ENCODE assay signal across 25 cellular contexts in the genomic region with DNA sequence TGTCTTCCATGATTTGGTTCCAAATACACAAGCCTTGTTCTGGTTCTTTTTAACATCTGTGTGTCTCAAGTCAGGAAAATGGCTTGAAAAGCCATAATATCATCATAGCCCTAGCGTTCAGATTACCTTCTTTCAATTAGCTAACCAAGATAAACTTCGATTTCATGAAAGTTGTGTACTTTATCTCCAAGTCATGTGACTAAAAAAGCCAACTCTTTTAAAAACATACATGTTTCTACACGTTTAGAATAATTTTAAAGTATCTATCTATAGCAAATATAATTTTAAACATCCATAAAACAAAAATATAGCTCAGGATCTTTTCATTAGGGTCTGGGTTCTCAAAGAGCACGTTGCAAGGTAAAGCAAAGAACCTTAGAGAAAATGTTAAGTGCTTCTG.
DNase-seq lines count a peak whose midpoint lies in the region; ATAC-seq and TF ChIP-seq lines count a peak whose summit lies in the region.
"Had no signal": no experiment of that assay in that cellular context is flagged by ENCODE, and none has a peak within 500 bp of the region (broad histone marks: within the 10 kb centered on the region; RNA-seq: fewer than 3 reads in every experiment).

No MANE protein-coding gene starts in this region.

- TF ChIP-seq CTCF in Calu3 (IDR thresholded peaks at IDR 0.05; ENCODE audit: unreplicated experiment) (no peak), Panc1 (IDR thresholded peaks at IDR 0.05) (no peak), right atrium auricular region (IDR thresholded peaks at IDR 0.05) (no peak)

- H3K9me3 Mint-ChIP-seq in Calu3 (ENCODE audit: low read depth, unreplicated experiment), result peaks cover 7% of the 10 kb centered on the region
- H3K9me3 Mint-ChIP-seq: activated B cell treated with CpG ODN at 0.5 μM for 24 hours had no signal

- no peaks in the 10 kb centered on the region for H3K9me2 ChIP-seq in Karpas-422 (replicated peaks; ENCODE audit: insufficient read depth, low read length)

- H3K9me3 ChIP-seq in Panc1 (ENCODE audit: control insufficient read depth, insufficient read depth, low read depth, low read length) (peaks cover 8% of the 10 kb centered on the region; the same call in 1 of the 2 replicates), iPS-20b (ENCODE audit: insufficient read depth, low read depth, low read length) (peaks cover 10% of the 10 kb centered on the region), trophoblast cell (ENCODE audit: insufficient read depth, low read depth, low read length) (no peaks in the 10 kb centered on the region), right atrium auricular region (peaks cover 0 to 11% of the 10 kb centered on the region in 2 donors), Karpas-422 (ENCODE audit: low read length) (no peaks in the 10 kb centered on the region; the same call in 1 of the 2 replicates)
- H3K9me3 ChIP-seq: colonic mucosa, HAP-1 had no signal

- H2AFZ ChIP-seq in trophoblast cell (ENCODE audit: insufficient read depth, low read length, poor library complexity), result no peak overlapping the region
- no peak overlapping the region for H2AFZ ChIP-seq in Karpas-422 (ENCODE audit: low read length)

- no peak overlapping the region for H2BK12ac ChIP-seq in trophoblast cell (ENCODE audit: low read length)

- H3K18ac ChIP-seq in trophoblast cell (ENCODE audit: low read length), result no peak overlapping the region

- no peaks in the 10 kb centered on the region for H3K36me3 ChIP-seq in Panc1 (ENCODE audit: control insufficient read depth, insufficient read depth, low read length)
- H3K36me3 ChIP-seq in iPS-20b (ENCODE audit: insufficient read depth, low read depth, low read length), result peaks cover 8% of the 10 kb centered on the region; the same call in 1 of the 2 replicates
- H3K36me3 ChIP-seq in trophoblast cell (ENCODE audit: control insufficient read depth in 1 of 2, insufficient read depth in 2 of 2, low read length in 2 of 2), result no peaks in the 10 kb centered on the region
- H3K36me3 ChIP-seq in right atrium auricular region, result no peaks in the 10 kb centered on the region
- H3K36me3 ChIP-seq in Karpas-422 (ENCODE audit: insufficient read depth, low read length), result no peaks in the 10 kb centered on the region
- H3K36me3 ChIP-seq: colonic mucosa, HAP-1, suprapubic skin had no signal

- H3K79me2 ChIP-seq in trophoblast cell (ENCODE audit: control insufficient read depth, insufficient read depth, low read length, poor library complexity), result peaks cover 4% of the 10 kb centered on the region
- no peaks in the 10 kb centered on the region for H3K79me2 ChIP-seq in Karpas-422 (ENCODE audit: low read length)

- no peaks in the 10 kb centered on the region for H3K27me3 Mint-ChIP-seq in Calu3 (ENCODE audit: unreplicated experiment)
- H3K27me3 Mint-ChIP-seq: activated B cell treated with CpG ODN at 0.5 μM for 24 hours; activated CD4-positive, alpha-beta T cell treated with anti-CD3 and anti-CD28 coated beads, Interleukin-2, amount 10 ng/mL, durations not matched to agents 7 days and 5 days; B cell; T-cell had no signal

- H3K9ac ChIP-seq in iPS-20b (ENCODE audit: low read depth, low read length) (no peak overlapping the region), trophoblast cell (ENCODE audit: low read length) (peak overlapping the region; percentile 37), Karpas-422 (ENCODE audit: low read length) (no peak overlapping the region)

- in situ Hi-C loops in Panc1 (cut with HindIII; ENCODE audit: low pct_unique_long_range_greater_than_20kb, low sequenced_read_pairs), result no loop called here

- BruUV-seq in Calu3 (replicated peaks; lab: Mats Ljungman, UMichigan) (no TSS peak), Panc1 (replicated peaks; lab: Mats Ljungman, UMichigan) (no TSS peak)

- H2BK5ac ChIP-seq in trophoblast cell (ENCODE audit: low read depth, low read length, poor library complexity), result no peak overlapping the region

- peak overlapping the region; percentile 84 for H4K91ac ChIP-seq in trophoblast cell (ENCODE audit: low read depth, low read length)

- no peak overlapping the region for H3K4ac ChIP-seq in trophoblast cell (ENCODE audit: low read depth, low read length)

- ATAC-seq in Panc1, result no peak
- ATAC-seq: naive thymus-derived CD4-positive, alpha-beta T cell had no signal

- intact Hi-C loops in Calu3 (cut with micrococcal nuclease; ENCODE audit: unreplicated experiment), result loop anchor here (1.0 to 5.0 kb wide), 9 partner anchors 37 to 793 kb away; no protein-coding TSS in a partner anchor
- intact Hi-C loops in Panc1 (cut with micrococcal nuclease; ENCODE audit: unreplicated experiment), result no loop called here
- intact Hi-C loops in cardiac septum (cut with DNase I), result no loop called here

- H3K36me3 Mint-ChIP-seq in Calu3 (ENCODE audit: insufficient read depth, unreplicated experiment), result peaks cover 9% of the 10 kb centered on the region
- H3K36me3 Mint-ChIP-seq: activated naive CD4-positive, alpha-beta T cell treated with anti-CD3 and anti-CD28 coated beads, Interleukin-2, amount 50 U/mL, for 24 hours; T-cell had no signal

- H3K23ac ChIP-seq in trophoblast cell (ENCODE audit: low read length), result no peak overlapping the region

- no peak overlapping the region for H4K12ac ChIP-seq in trophoblast cell (ENCODE audit: low read depth, low read length)

- peak overlapping the region; percentile 84 for H2BK120ac ChIP-seq in trophoblast cell (ENCODE audit: insufficient read depth, low read length, poor library complexity)

- CTCF ChIA-PET in Calu3 (lab: Charles Lee) (interaction anchor here (0.8 to 2.0 kb wide), 3 partner anchors 37 to 135 kb away, joined by 3 to 5 read pairs (median 4); no protein-coding TSS in a partner anchor), Panc1 (lab: Charles Lee) (no interaction called here)

- no peak overlapping the region for H4K8ac ChIP-seq in trophoblast cell (ENCODE audit: low read depth, low read length)

- peaks cover 14% of the 10 kb centered on the region for H3K4me1 ChIP-seq in Panc1 (ENCODE audit: control insufficient read depth, insufficient read depth, low read length)
- peaks cover 23% of the 10 kb centered on the region for H3K4me1 ChIP-seq in iPS-20b (ENCODE audit: insufficient read depth, low read length)
- H3K4me1 ChIP-seq in trophoblast cell (ENCODE audit: control insufficient read depth in 1 of 2, insufficient read depth in 2 of 2, low read length in 2 of 2), result peaks cover 12 to 22% of the 10 kb centered on the region in 2 experiments
- no peaks in the 10 kb centered on the region for H3K4me1 ChIP-seq in right atrium auricular region
- no peaks in the 10 kb centered on the region for H3K4me1 ChIP-seq in Karpas-422 (ENCODE audit: low read length)
- H3K4me1 ChIP-seq: colonic mucosa, HAP-1, suprapubic skin had no signal

- no peak overlapping the region for H2AK5ac ChIP-seq in trophoblast cell (ENCODE audit: low read length)

- H3K27ac Mint-ChIP-seq in Calu3 (ENCODE audit: unreplicated experiment), result peak overlapping the region; percentile 97
- H3K27ac Mint-ChIP-seq: activated B cell treated with CpG ODN at 0.5 μM for 24 hours; activated naive CD4-positive, alpha-beta T cell treated with anti-CD3 and anti-CD28 coated beads, Interleukin-2, amount 50 U/mL, for 24 hours; B cell; T-cell had no signal

- H3K4me3 Mint-ChIP-seq in Calu3 (ENCODE audit: low read depth, unreplicated experiment), result peak overlapping the region; percentile 43
- H3K4me3 Mint-ChIP-seq: activated B cell treated with CpG ODN at 0.5 μM for 24 hours; activated CD4-positive, alpha-beta T cell treated with anti-CD3 and anti-CD28 coated beads, Interleukin-2, amount 10 ng/mL, durations not matched to agents 7 days and 5 days; activated naive CD4-positive, alpha-beta T cell treated with anti-CD3 and anti-CD28 coated beads, Interleukin-2, amount 50 U/mL, for 24 hours; B cell; T-cell had no signal

- H3K27me3 ChIP-seq in Panc1 (ENCODE audit: control insufficient read depth, insufficient read depth, low read length) (no peaks in the 10 kb centered on the region), iPS-20b (ENCODE audit: insufficient read depth, low read length) (no peaks in the 10 kb centered on the region), trophoblast cell (ENCODE audit: insufficient read depth, low read length) (no peaks in the 10 kb centered on the region), right atrium auricular region (no peaks in the 10 kb centered on the region), Karpas-422 (ENCODE audit: low read length) (no peaks in the 10 kb centered on the region)
- H3K27me3 ChIP-seq: colonic mucosa, suprapubic skin had no signal

- POLR2A ChIA-PET in Panc1 (lab: Charles Lee), result no interaction called here

- H3K27ac ChIP-seq in Panc1 (ENCODE audit: low read length), result peak overlapping the region; percentile 55
- H3K27ac ChIP-seq in iPS-20b (ENCODE audit: low read length), result peak overlapping the region; percentile 39
- H3K27ac ChIP-seq in trophoblast cell (ENCODE audit: low read depth, low read length), result peak overlapping the region; percentile 90
- no peak overlapping the region for H3K27ac ChIP-seq in right atrium auricular region
- no peak overlapping the region for H3K27ac ChIP-seq in Karpas-422 (ENCODE audit: low read length)
- H3K27ac ChIP-seq: colonic mucosa, HL-60, suprapubic skin had no signal

- H3K4me1 Mint-ChIP-seq in Calu3 (ENCODE audit: low read depth, unreplicated experiment), result peaks cover 35% of the 10 kb centered on the region
- H3K4me1 Mint-ChIP-seq: activated naive CD4-positive, alpha-beta T cell treated with anti-CD3 and anti-CD28 coated beads, Interleukin-2, amount 50 U/mL, for 24 hours; B cell had no signal

- H4K20me1 ChIP-seq in Karpas-422 (ENCODE audit: insufficient read depth, low read depth, low read length), result no peaks in the 10 kb centered on the region

- DNase-seq in Calu3, result no peak
- DNase-seq in Panc1 (ENCODE audit: low read depth, low spot score), result no peak
- DNase-seq in trophoblast cell, result no peak
- DNase-seq in cardiac septum (ENCODE audit: low spot score), result no peak
- no peak for DNase-seq in NCI-H2029 treated with DMSO at 0.1 percent for 48 hours (lab: John Stamatoyannopoulos, UW)
- DNase-seq in right atrium auricular region (ENCODE audit: low spot score), result no peak
- DNase-seq in Karpas-422, result no peak
- DNase-seq: activated B cell treated with CpG ODN at 0.5 μM for 24 hours; activated CD4-positive, alpha-beta T cell treated with anti-CD3 and anti-CD28 coated beads, Interleukin-2, amount 10 ng/mL, durations not matched to agents 7 days and 5 days; amniotic stem cell; colonic mucosa; effector CD8-positive, alpha-beta T cell; Kasumi-1; NCI-H1436; NCI-H2081 treated with DMSO at 0.1 percent for 48 hours; stimulated activated CD4-positive, alpha-beta T cell treated with anti-CD3 and anti-CD28 coated beads, Interleukin-1b, Interleukin-23, amount 100 ng/mL, for 48 hours; stimulated activated naive CD4-positive, alpha-beta T cell treated with Interleukin-2 at 50 U/mL for 16 hours; T-cell had no signal

- no peak overlapping the region for H3K4me3 ChIP-seq in Panc1 (ENCODE audit: low read depth in 2 of 2, low read length in 2 of 2)
- H3K4me3 ChIP-seq in iPS-20b (ENCODE audit: low read length), result no peak overlapping the region
- no peak overlapping the region for H3K4me3 ChIP-seq in trophoblast cell (ENCODE audit: low read depth, low read length)
- no peak overlapping the region for H3K4me3 ChIP-seq in right atrium auricular region
- no peak overlapping the region for H3K4me3 ChIP-seq in Karpas-422 (ENCODE audit: low read length)
- H3K4me3 ChIP-seq: colonic mucosa, HAP-1, suprapubic skin had no signal

- H3K4me2 ChIP-seq in trophoblast cell (ENCODE audit: low read length), result peak overlapping the region; percentile 3
- no peak overlapping the region for H3K4me2 ChIP-seq in Karpas-422 (ENCODE audit: low read depth, low read length, poor library complexity, severe bottlenecking)

- peaks cover 24% of the 10 kb centered on the region for H3K79me1 ChIP-seq in trophoblast cell (ENCODE audit: low read length)

- no CpG with 5 or more reads among the region's 4 CpGs for WGBS in trophoblast cell (ENCODE audit: extremely low coverage, insufficient coverage, insufficient read length)

- no peak overlapping the region for H3K14ac ChIP-seq in trophoblast cell (ENCODE audit: low read length)

Comparison
In these comparisons a context has a peak if more than half of its experiments do, and no peak if none do; other contexts are left out.
1. H3K27ac ChIP-seq: peak in Panc1 (single experiment), iPS-20b (single experiment) and trophoblast cell (single experiment); none in right atrium auricular region (0 of 2) and Karpas-422 (single experiment).